Comparison of ENCODE assay signal across 19 cellular contexts in the genomic region with DNA sequence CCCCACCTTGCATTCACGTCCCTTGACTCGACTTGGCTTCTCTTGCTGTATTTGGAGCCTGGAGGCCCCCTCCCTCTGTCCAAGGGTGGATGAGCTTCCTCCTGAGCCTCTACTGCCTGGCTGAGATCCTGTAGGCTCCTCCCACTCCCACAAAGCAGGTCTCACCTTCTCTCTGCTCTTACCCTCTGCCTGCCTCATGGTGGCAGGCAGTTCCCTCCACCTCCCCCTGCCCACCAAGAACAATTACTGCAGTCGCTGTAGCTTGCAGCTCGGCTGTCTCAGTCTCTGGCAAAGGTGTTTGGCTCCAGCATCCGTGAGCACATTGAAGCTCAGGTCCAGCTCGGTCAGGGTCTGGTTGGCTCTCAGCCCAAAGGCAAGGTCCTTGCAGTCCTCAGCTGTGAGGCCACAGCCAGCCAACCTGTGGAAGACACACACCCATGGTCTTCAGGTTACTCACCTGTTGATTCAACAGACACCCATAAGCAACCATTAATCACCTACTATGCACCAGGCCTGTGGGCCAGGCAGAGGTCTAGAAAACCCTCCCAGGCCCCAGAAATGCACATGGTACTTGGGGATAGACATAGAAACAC. TPM values are rescaled to one million over a fixed set of nuclear protein-coding genes. Genes with fewer than 3 reads are reported as not detected.
DNase-seq lines count a peak whose midpoint lies in the region; ATAC-seq and TF ChIP-seq lines count a peak whose summit lies in the region.
"Had no signal": no experiment of that assay in that cellular context is flagged by ENCODE, and none has a peak within 500 bp of the region (broad histone marks: within the 10 kb centered on the region; RNA-seq: fewer than 3 reads in every experiment).

No MANE protein-coding gene starts in this region.

- no peaks in the 10 kb centered on the region for H3K9me3 Mint-ChIP-seq in activated naive CD4-positive, alpha-beta T cell treated with anti-CD3 and anti-CD28 coated beads, Interleukin-2, amount 50 U/mL, for 72 hours
- H3K9me3 Mint-ChIP-seq: activated CD8-positive, alpha-beta T cell treated with anti-CD3 and anti-CD28 coated beads for 36 hours; CD8-positive, alpha-beta T cell had no signal

- H3K36me3 ChIP-seq in WERI-Rb-1 (no peaks in the 10 kb centered on the region), vagina (peaks cover 0 to 61% of the 10 kb centered on the region in 2 donors)

- no peaks in the 10 kb centered on the region for H3K27me3 ChIP-seq in WERI-Rb-1 (ENCODE audit: insufficient read depth, low read depth, severe bottlenecking)
- H3K27me3 ChIP-seq in vagina: no peaks in the 10 kb centered on the region
- H3K27me3 ChIP-seq: upper lobe of left lung had no signal

- TF ChIP-seq POLR2A in vagina (IDR thresholded peaks at IDR 0.05): no peak

- no peaks in the 10 kb centered on the region for H3K36me3 Mint-ChIP-seq in activated naive CD4-positive, alpha-beta T cell treated with anti-CD3 and anti-CD28 coated beads, Interleukin-2, amount 50 U/mL, for 72 hours

- H3K4me1 ChIP-seq in vagina: peaks cover 34% of the 10 kb centered on the region
- H3K4me1 ChIP-seq: upper lobe of left lung had no signal

- no peaks in the 10 kb centered on the region for H3K9me3 ChIP-seq in WERI-Rb-1 (ENCODE audit: severe bottlenecking)
- no peaks in the 10 kb centered on the region for H3K9me3 ChIP-seq in vagina
- H3K9me3 ChIP-seq: upper lobe of left lung had no signal

- H3K27ac Mint-ChIP-seq in activated naive CD4-positive, alpha-beta T cell treated with anti-CD3 and anti-CD28 coated beads, Interleukin-2, amount 50 U/mL, for 72 hours: peak overlapping the region; percentile 9 to 21
- H3K27ac Mint-ChIP-seq: activated CD8-positive, alpha-beta T cell treated with anti-CD3 and anti-CD28 coated beads for 36 hours had no signal

- TF ChIP-seq CTCF in WERI-Rb-1 (IDR thresholded peaks at IDR 0.05; ENCODE audit: low read depth, low read length) (peak; percentile 18; the same call in 1 of the 2 replicates), vagina (IDR thresholded peaks at IDR 0.05) (no peak)

- intact Hi-C loops in vagina (cut with DNase I): no loop called here

- ATAC-seq in activated naive CD4-positive, alpha-beta T cell treated with anti-CD3 and anti-CD28 coated beads, Interleukin-2, amount 50 U/mL, for 72 hours: no peak
- ATAC-seq in HG02981 (IDR thresholded peaks at IDR 0.05; ENCODE audit: unreplicated experiment): no peak
- ATAC-seq: activated CD8-positive, alpha-beta T cell treated with anti-CD3 and anti-CD28 coated beads for 36 hours; CD8-positive, alpha-beta T cell; left ventricle myocardium superior; Right ventricle myocardium inferior had no signal

- H3K27ac ChIP-seq in WERI-Rb-1: no peak overlapping the region
- H3K27ac ChIP-seq in vagina: peak overlapping the region; percentile 83
- H3K27ac ChIP-seq: upper lobe of left lung had no signal

- DNase-seq in activated naive CD4-positive, alpha-beta T cell treated with anti-CD3 and anti-CD28 coated beads, Interleukin-2, amount 50 U/mL, for 72 hours (ENCODE audit: low spot score in 2 of 2): no peak
- no peak for DNase-seq in activated naive CD4-positive, alpha-beta T cell treated with Interleukin-2 at 50 U/mL for 16 hours
- DNase-seq in WERI-Rb-1 (peak; percentile 26), iPS-NIHi7 (ENCODE audit: extremely low spot score) (peak; percentile 74), vagina (ENCODE audit: extremely low spot score in 2 of 2) (no peak), DMS114 treated with DMSO at 0.1 percent for 48 hours (lab: John Stamatoyannopoulos, UW; ENCODE audit: unreplicated experiment) (no peak)
- DNase-seq: activated CD8-positive, alpha-beta T cell treated with anti-CD3 and anti-CD28 coated beads for 36 hours; CD8-positive, alpha-beta T cell; cortex of kidney; DMS153; HCEC 1CT; left ventricle myocardium superior; NCI-H1436; NCI-H526 treated with DMSO at 0.1 percent for 48 hours; stimulated activated CD8-positive, alpha-beta memory T cell treated with anti-CD3 and anti-CD28 coated beads, Interleukin-4, amount 100 ng/mL, for 48 hours; T1000; upper lobe of left lung had no signal

- no peak overlapping the region for H3K4me3 ChIP-seq in WERI-Rb-1 (ENCODE audit: low read depth, low read length)
- no peak overlapping the region for H3K4me3 ChIP-seq in vagina
- H3K4me3 ChIP-seq: upper lobe of left lung had no signal

RNA-seq across cellular contexts. Expression of a gene that starts 42.6 kb away (rescaled TPM):
- 10 to 100 TPM; 47.0 to 55.1 TPM for total RNA-seq in activated naive CD4-positive, alpha-beta T cell treated with anti-CD3 and anti-CD28 coated beads, Interleukin-2, amount 50 U/mL, for 72 hours
- total RNA-seq in vagina: 83.7 TPM

RNA-seq across cellular contexts. Expression of a gene that starts 55.3 kb away (rescaled TPM):
- total RNA-seq in activated naive CD4-positive, alpha-beta T cell treated with anti-CD3 and anti-CD28 coated beads, Interleukin-2, amount 50 U/mL, for 72 hours: 10 to 100 TPM; 26.4 to 46.6 TPM
- total RNA-seq in vagina: 9.3 TPM

RNA-seq across cellular contexts. Expression of a gene that starts 55.7 kb away (rescaled TPM):
- total RNA-seq in activated naive CD4-positive, alpha-beta T cell treated with anti-CD3 and anti-CD28 coated beads, Interleukin-2, amount 50 U/mL, for 72 hours: 10 to 100 TPM; 58.3 to 63.8 TPM
- 23.1 TPM for total RNA-seq in vagina

Comparison
In these comparisons a context has a peak if more than half of its experiments do, and no peak if none do; other contexts are left out.
1. DNase-seq: peak in WERI-Rb-1 (single experiment) and iPS-NIHi7 (single experiment); none in activated naive CD4-positive, alpha-beta T cell treated with anti-CD3 and anti-CD28 coated beads, Interleukin-2, amount 50 U/mL, for 72 hours (0 of 2), activated naive CD4-positive, alpha-beta T cell treated with Interleukin-2 at 50 U/mL for 16 hours (single experiment), vagina (0 of 2) and DMS114 treated with DMSO at 0.1 percent for 48 hours (single experiment).